1 cellular context compared by ENCODE assay signal in genomic region chr5:150542933-150543445, GRCh38.
TF ChIP-seq lines count a peak whose summit lies in the region.

No MANE protein-coding gene starts in this region.

TF ChIP-seq in HepG2, 621 proteins besides CTCF, POLR2A, EP300 and RAD21 (continued from another document and continues in another):
- no peak for TF ChIP-seq AKNA (CRISPR knock-in tag; IDR thresholded peaks at IDR 0.05; ENCODE audit: borderline replicate concordance)
- TF ChIP-seq DR1 (CRISPR knock-in tag; IDR thresholded peaks at IDR 0.05): peak; percentile 45; the same call in 1 of the 2 replicates
- TF ChIP-seq ASH2L (IDR thresholded peaks at IDR 0.05; ENCODE audit: insufficient read length, low read depth, low read length): peak; percentile 95
- peak; percentile 73 for TF ChIP-seq DBP (CRISPR knock-in tag; IDR thresholded peaks at IDR 0.05; ENCODE audit: not compliant biosample characterization)
- no peak for TF ChIP-seq CEBPZ (IDR thresholded peaks at IDR 0.05; ENCODE audit: low read length)
- no peak for TF ChIP-seq HCFC1 (IDR thresholded peaks at IDR 0.05; ENCODE audit: low read depth, low read length)
- peak; percentile 86 for TF ChIP-seq TOPORS (CRISPR knock-in tag; IDR thresholded peaks at IDR 0.05)
- TF ChIP-seq ZNF451 (CRISPR knock-in tag; IDR thresholded peaks at IDR 0.05): peak; percentile 98
- peak; percentile 93; the same call in 1 of the 2 replicates for TF ChIP-seq ZNF780A (CRISPR knock-in tag; IDR thresholded peaks at IDR 0.05)
- TF ChIP-seq ZNF784 (CRISPR knock-in tag; IDR thresholded peaks at IDR 0.05; ENCODE audit: borderline replicate concordance): peak; percentile 98
- TF ChIP-seq ATF6 (CRISPR knock-in tag; conservative IDR thresholded peaks at IDR 0.05): no peak
- TF ChIP-seq ZNF564 (CRISPR knock-in tag; IDR thresholded peaks at IDR 0.05): peak; percentile 41; the same call in 1 of the 2 replicates
- no peak for TF ChIP-seq ZNF253 (CRISPR knock-in tag; IDR thresholded peaks at IDR 0.05; ENCODE audit: borderline replicate concordance)
- peak; percentile 73 for TF ChIP-seq PBX2 (CRISPR knock-in tag; IDR thresholded peaks at IDR 0.05)
- no peak for TF ChIP-seq THAP7 (CRISPR knock-in tag; IDR thresholded peaks at IDR 0.05)
- TF ChIP-seq ZKSCAN1 (IDR thresholded peaks at IDR 0.05; ENCODE audit: low read length): no peak
- peak; percentile 27; the same call in 1 of the 2 replicates for TF ChIP-seq E2F1 (CRISPR knock-in tag; IDR thresholded peaks at IDR 0.05)
- TF ChIP-seq ARID5B (CRISPR knock-in tag; IDR thresholded peaks at IDR 0.05): peak; percentile 99
- TF ChIP-seq PRDM15 (CRISPR knock-in tag; IDR thresholded peaks at IDR 0.05): peak; percentile 73; the same call in 1 of the 2 replicates
- TF ChIP-seq ZBTB3 (CRISPR knock-in tag; IDR thresholded peaks at IDR 0.05; ENCODE audit: borderline replicate concordance, low read depth): no peak; the same call in 1 of the 2 replicates
- TF ChIP-seq BATF2 (CRISPR knock-in tag; IDR thresholded peaks at IDR 0.05): no peak
- TF ChIP-seq SALL1 (CRISPR knock-in tag; IDR thresholded peaks at IDR 0.05): peak; percentile 100
